ENCODE assay signal across 20 cellular contexts in the genomic region with DNA sequence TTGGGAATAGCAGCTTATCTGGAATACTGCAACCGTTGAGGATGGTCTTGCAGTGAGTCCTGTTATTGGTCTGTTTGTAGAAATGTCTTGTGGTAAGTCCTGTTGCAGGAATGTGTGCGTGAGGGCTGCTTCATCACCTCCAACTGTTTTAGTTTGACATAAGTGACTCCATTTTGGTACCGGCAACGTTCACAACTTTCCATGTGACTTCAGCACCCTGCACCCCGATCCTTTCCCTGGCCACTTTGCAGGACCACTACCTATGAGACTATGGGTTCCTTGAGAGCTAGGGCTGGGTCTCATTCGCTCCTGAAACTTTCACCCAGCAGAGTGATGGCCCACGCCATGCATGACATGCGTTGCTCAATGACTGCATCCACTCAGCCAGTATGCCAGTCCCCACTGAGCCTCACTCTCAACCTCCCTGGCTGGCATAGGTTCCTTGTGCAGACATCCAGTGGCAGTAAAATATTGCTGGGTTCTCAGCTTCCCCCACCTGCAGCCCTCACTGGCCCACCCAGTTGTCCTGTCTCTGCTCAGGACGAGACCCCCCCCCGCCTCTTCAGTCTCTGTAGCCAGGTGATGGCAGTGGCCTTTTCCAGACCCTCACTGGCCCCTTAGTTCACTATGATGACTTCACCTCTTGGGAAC. TPM values are rescaled to one million over a fixed set of nuclear protein-coding genes. Genes with fewer than 3 reads are reported as not detected.
DNase-seq lines count a peak whose midpoint lies in the region; ATAC-seq, FAIRE-seq and TF ChIP-seq lines count a peak whose summit lies in the region.
"Had no signal": no experiment of that assay in that cellular context is flagged by ENCODE, and none has a peak within 500 bp of the region (broad histone marks: within the 10 kb centered on the region; RNA-seq: fewer than 3 reads in every experiment).

No MANE protein-coding gene starts in this region.

- intact Hi-C loops in spleen (cut with DNase I; ENCODE audit: low total_unique reads) = loop anchor here (5.0 kb wide), 1 partner anchor 146 kb away; no protein-coding TSS in a partner anchor

- H3K9me3 ChIP-seq in SK-N-SH (no peaks in the 10 kb centered on the region), spleen (no peaks in the 10 kb centered on the region)
- H3K9me3 ChIP-seq: neutrophil had no signal

- H3K4me3 ChIP-seq in SK-N-SH (ENCODE audit: low read depth in 2 of 2, low read length in 1 of 2) = no peak overlapping the region
- no peak overlapping the region for H3K4me3 ChIP-seq in bronchial epithelial cell (ENCODE audit: low read depth, low read length)
- no peak overlapping the region for H3K4me3 ChIP-seq in spleen

- FAIRE-seq in bronchial epithelial cell (lab: Jason Lieb, UNC) = peak; percentile 73
- FAIRE-seq: RCC 7860 had no signal

- POLR2A ChIA-PET in SK-N-SH (lab: Yijun Ruan, JAX) = no interaction called here

- H3K27ac ChIP-seq in SK-N-SH (ENCODE audit: low read depth in 2 of 2, low read length in 1 of 2) (no peak overlapping the region), spleen (no peak overlapping the region)
- H3K27ac ChIP-seq: 22Rv1, neutrophil had no signal

- TF ChIP-seq CTCF in SK-N-SH (IDR thresholded peaks at IDR 0.05) = no peak
- TF ChIP-seq CTCF in bronchial epithelial cell (IDR thresholded peaks at IDR 0.05; ENCODE audit: insufficient read depth, low read length, severe bottlenecking) = no peak
- TF ChIP-seq CTCF in spleen (IDR thresholded peaks at IDR 0.05 in 8 of 11, conservative IDR thresholded peaks at IDR 0.05 in 3 of 11) = no peak

- DNase-seq in SK-N-SH (no peak), bronchial epithelial cell (ENCODE audit: low read depth) (no peak), spleen (peak; percentile 32), NCI-H1694 (lab: John Stamatoyannopoulos, UW) (no peak)
- DNase-seq: activated T-cell treated with anti-CD3 and anti-CD28 coated beads, Interleukin-2, amount 50 U/mL, for 72 hours; CD4-positive, alpha-beta T cell; cerebellar nuclear complex; kidney glomerular epithelial cell; mammary epithelial cell; NCI-H1105; NCI-H2029; NCI-H2227 treated with DMSO at 0.1 percent for 48 hours; NCI-H69; trophoblast cell had no signal

- CTCF ChIA-PET in SK-N-SH (lab: Yijun Ruan, JAX) = interaction anchor here (0.5 to 3.3 kb wide), 3 partner anchors 141 to 150 kb away, joined by 3 to 47 read pairs (median 3); no protein-coding TSS in a partner anchor

- H3K4me1 ChIP-seq in SK-N-SH (ENCODE audit: control insufficient read depth in 1 of 2, insufficient read depth in 2 of 2, low read depth in 1 of 2, low read length in 1 of 2) = no peaks in the 10 kb centered on the region
- peaks cover 0 to 11% (median 1%) of the 10 kb centered on the region in 6 donors for H3K4me1 ChIP-seq in spleen

- 91% methylated on average over 9 of the region's 10 CpGs for WGBS in SK-N-SH (ENCODE audit: low lambda C conversion rate)
- 90 to 98% (median 92%) methylated on average over 10 of the region's 10 CpGs for WGBS in spleen, 5 donors

- no peak overlapping the region for H2AFZ ChIP-seq in SK-N-SH (ENCODE audit: low read depth)

- peaks cover 21 to 29% of the 10 kb centered on the region in 2 experiments for H3K36me3 ChIP-seq in SK-N-SH (replicated peaks in 1 of 2; ENCODE audit: control insufficient read depth in 1 of 2, insufficient read depth in 2 of 2, low read length in 1 of 2)
- peaks cover 11% of the 10 kb centered on the region for H3K36me3 ChIP-seq in bronchial epithelial cell (ENCODE audit: control insufficient read depth, insufficient read depth, low read length)
- peaks cover 0 to 36% (median 33%) of the 10 kb centered on the region in 6 donors for H3K36me3 ChIP-seq in spleen

- no peaks in the 10 kb centered on the region for H3K79me2 ChIP-seq in SK-N-SH (ENCODE audit: insufficient read depth)

- no peaks in the 10 kb centered on the region for H3K27me3 ChIP-seq in SK-N-SH (ENCODE audit: insufficient read depth)
- no peaks in the 10 kb centered on the region for H3K27me3 ChIP-seq in bronchial epithelial cell (ENCODE audit: control insufficient read depth, insufficient read depth, low read length)
- no peaks in the 10 kb centered on the region for H3K27me3 ChIP-seq in spleen (replicated peaks in 1 of 7)

- TF ChIP-seq EP300 in SK-N-SH (IDR thresholded peaks at IDR 0.05; ENCODE audit: borderline replicate concordance in 1 of 2, low read depth in 1 of 2, low read length in 1 of 2) = no peak

- peaks cover 15% of the 10 kb centered on the region for H3F3A ChIP-seq in SK-N-SH (replicated peaks; ENCODE audit: insufficient read depth)

- H3K4me2 ChIP-seq in SK-N-SH = no peak overlapping the region

- no peak for TF ChIP-seq RAD21 in SK-N-SH (IDR thresholded peaks at IDR 0.05; ENCODE audit: low read length)

- H3K9me2 ChIP-seq in SK-N-SH = no peaks in the 10 kb centered on the region

- H3K9ac ChIP-seq in SK-N-SH = no peak overlapping the region

- TF ChIP-seq POLR2A in spleen (IDR thresholded peaks at IDR 0.05) = no peak

- 0 out of 2 replicates have a peak, but pooled peaks cover 7% of the 10 kb centered on the region for H4K20me1 ChIP-seq in SK-N-SH (ENCODE audit: insufficient read depth)

- ATAC-seq in SK-N-SH treated with all-trans-retinoic acid at 6 μM for 48 hours = peak; percentile 14
- ATAC-seq in GM21576 (IDR thresholded peaks at IDR 0.05; ENCODE audit: unreplicated experiment) = no peak
- ATAC-seq: activated T-cell treated with anti-CD3 and anti-CD28 coated beads, Interleukin-2, amount 50 U/mL, for 72 hours; T-cell had no signal

TF ChIP-seq in SK-N-SH treated with all-trans-retinoic acid at 6 μM for 48 hours, 23 proteins besides CTCF, POLR2A, EP300 and RAD21 (continues in another document):
- TF ChIP-seq ZNF70 (CRISPR knock-in tag; IDR thresholded peaks at IDR 0.05) (no peak), ISL1 (CRISPR knock-in tag; IDR thresholded peaks at IDR 0.05) (no peak)

TF ChIP-seq in SK-N-SH, 30 proteins besides CTCF, POLR2A, EP300 and RAD21 (continues in another document):
- TF ChIP-seq MXI1 (IDR thresholded peaks at IDR 0.05; ENCODE audit: low read depth, low read length) (no peak), FOXJ3 (CRISPR knock-in tag; IDR thresholded peaks at IDR 0.05) (no peak), TEAD4 (IDR thresholded peaks at IDR 0.05; ENCODE audit: borderline replicate concordance, insufficient read depth) (no peak), GABPA (IDR thresholded peaks at IDR 0.05; ENCODE audit: low read depth) (no peak), EZH2phosphoT487 (IDR thresholded peaks at IDR 0.05; ENCODE audit: borderline replicate concordance, low read depth) (no peak)
- TF ChIP-seq, protein P1, sequence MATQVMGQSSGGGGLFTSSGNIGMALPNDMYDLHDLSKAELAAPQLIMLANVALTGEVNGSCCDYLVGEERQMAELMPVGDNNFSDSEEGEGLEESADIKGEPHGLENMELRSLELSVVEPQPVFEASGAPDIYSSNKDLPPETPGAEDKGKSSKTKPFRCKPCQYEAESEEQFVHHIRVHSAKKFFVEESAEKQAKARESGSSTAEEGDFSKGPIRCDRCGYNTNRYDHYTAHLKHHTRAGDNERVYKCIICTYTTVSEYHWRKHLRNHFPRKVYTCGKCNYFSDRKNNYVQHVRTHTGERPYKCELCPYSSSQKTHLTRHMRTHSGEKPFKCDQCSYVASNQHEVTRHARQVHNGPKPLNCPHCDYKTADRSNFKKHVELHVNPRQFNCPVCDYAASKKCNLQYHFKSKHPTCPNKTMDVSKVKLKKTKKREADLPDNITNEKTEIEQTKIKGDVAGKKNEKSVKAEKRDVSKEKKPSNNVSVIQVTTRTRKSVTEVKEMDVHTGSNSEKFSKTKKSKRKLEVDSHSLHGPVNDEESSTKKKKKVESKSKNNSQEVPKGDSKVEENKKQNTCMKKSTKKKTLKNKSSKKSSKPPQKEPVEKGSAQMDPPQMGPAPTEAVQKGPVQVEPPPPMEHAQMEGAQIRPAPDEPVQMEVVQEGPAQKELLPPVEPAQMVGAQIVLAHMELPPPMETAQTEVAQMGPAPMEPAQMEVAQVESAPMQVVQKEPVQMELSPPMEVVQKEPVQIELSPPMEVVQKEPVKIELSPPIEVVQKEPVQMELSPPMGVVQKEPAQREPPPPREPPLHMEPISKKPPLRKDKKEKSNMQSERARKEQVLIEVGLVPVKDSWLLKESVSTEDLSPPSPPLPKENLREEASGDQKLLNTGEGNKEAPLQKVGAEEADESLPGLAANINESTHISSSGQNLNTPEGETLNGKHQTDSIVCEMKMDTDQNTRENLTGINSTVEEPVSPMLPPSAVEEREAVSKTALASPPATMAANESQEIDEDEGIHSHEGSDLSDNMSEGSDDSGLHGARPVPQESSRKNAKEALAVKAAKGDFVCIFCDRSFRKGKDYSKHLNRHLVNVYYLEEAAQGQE (IDR thresholded peaks at IDR 0.05; ENCODE audit: low read depth, low read length) = no peak

RNA-seq across cellular contexts. Expression of gene SURF6, which starts 8.0 kb away (rescaled TPM):
- 42.1 and 44.5 TPM in 2 replicates for polyA plus RNA-seq in SK-N-SH (2012; rRNA removed)
- polyA plus RNA-seq in SK-N-SH (2012; cell fraction: cytosol; rRNA removed) = 27.6 and 38.9 TPM in 2 replicates
- 65.1 and 79.4 TPM in 2 replicates for polyA plus RNA-seq in SK-N-SH (2012; cell fraction: nucleus; rRNA removed)
- 9.0 and 11.1 TPM in 2 replicates for total RNA-seq in bronchial epithelial cell
- 10 to 100 TPM; 13.2 to 20.0 (median 17.0) TPM for total RNA-seq in spleen
- 10 to 100 TPM; 13.2 to 28.6 (median 17.4) TPM for polyA plus RNA-seq in spleen

RNA-seq across cellular contexts. Expression of gene MED22, which starts 20.0 kb away (rescaled TPM):
- polyA plus RNA-seq in SK-N-SH (2012; rRNA removed) (23.0 and 27.9 TPM in 2 replicates), spleen (10 to 100 TPM; 13.3 to 23.1 (median 18.8) TPM)
- polyA plus RNA-seq in SK-N-SH (2012; cell fraction: cytosol; rRNA removed) = 9.9 and 15.3 TPM in 2 replicates
- 62.6 and 75.5 TPM in 2 replicates for polyA plus RNA-seq in SK-N-SH (2012; cell fraction: nucleus; rRNA removed)
- total RNA-seq in bronchial epithelial cell (17.5 and 21.3 TPM in 2 replicates), spleen (10 to 100 TPM; 26.4 to 33.7 (median 30.0) TPM)

RNA-seq across cellular contexts. Expression of gene RPL7A, which starts 20.1 kb away (rescaled TPM):
- polyA plus RNA-seq in SK-N-SH (2012; rRNA removed) (3,936 and 4,121 TPM in 2 replicates), spleen (1,000 to 10,000 TPM; 3,611 to 6,342 (median 5,850) TPM)
- 3,968 and 4,002 TPM in 2 replicates for polyA plus RNA-seq in SK-N-SH (2012; cell fraction: cytosol; rRNA removed)
- polyA plus RNA-seq in SK-N-SH (2012; cell fraction: nucleus; rRNA removed) = 1,782 and 2,085 TPM in 2 replicates
- total RNA-seq in bronchial epithelial cell (2,200 and 3,023 TPM in 2 replicates), spleen (1,000 to 10,000 TPM; 1,381 to 1,842 (median 1,641) TPM)

RNA-seq across cellular contexts. Expression of gene SURF1, which starts 28.3 kb away (rescaled TPM):
- polyA plus RNA-seq in SK-N-SH (2012; rRNA removed) = 97.9 and 103 TPM in 2 replicates
- 88.7 and 93.3 TPM in 2 replicates for polyA plus RNA-seq in SK-N-SH (2012; cell fraction: cytosol; rRNA removed)
- 110 and 112 TPM in 2 replicates for polyA plus RNA-seq in SK-N-SH (2012; cell fraction: nucleus; rRNA removed)
- 23.4 and 44.5 TPM in 2 replicates for total RNA-seq in bronchial epithelial cell
- 10 to 100 TPM; 31.4 to 37.7 (median 35.6) TPM for total RNA-seq in spleen
- polyA plus RNA-seq in spleen = 10 to 100 TPM; 72.0 to 75.6 (median 72.5) TPM

RNA-seq across cellular contexts. Expression of gene SURF2, which starts 28.4 kb away (rescaled TPM):
- polyA plus RNA-seq in SK-N-SH (2012; rRNA removed) = 35.7 and 46.8 TPM in 2 replicates
- polyA plus RNA-seq in SK-N-SH (2012; cell fraction: cytosol; rRNA removed) = 43.6 and 46.4 TPM in 2 replicates
- 18.4 and 29.1 TPM in 2 replicates for polyA plus RNA-seq in SK-N-SH (2012; cell fraction: nucleus; rRNA removed)
- 46.6 and 51.3 TPM in 2 replicates for total RNA-seq in bronchial epithelial cell
- total RNA-seq in spleen = 10 to 100 TPM in 5 of 7 donors, 1 to 10 TPM in 2; 6.5 to 19.9 (median 12.4) TPM
- 10 to 100 TPM; 31.4 to 32.6 (median 31.5) TPM for polyA plus RNA-seq in spleen
